ENCODE assay signal across 8 cellular contexts in the genomic region with DNA sequence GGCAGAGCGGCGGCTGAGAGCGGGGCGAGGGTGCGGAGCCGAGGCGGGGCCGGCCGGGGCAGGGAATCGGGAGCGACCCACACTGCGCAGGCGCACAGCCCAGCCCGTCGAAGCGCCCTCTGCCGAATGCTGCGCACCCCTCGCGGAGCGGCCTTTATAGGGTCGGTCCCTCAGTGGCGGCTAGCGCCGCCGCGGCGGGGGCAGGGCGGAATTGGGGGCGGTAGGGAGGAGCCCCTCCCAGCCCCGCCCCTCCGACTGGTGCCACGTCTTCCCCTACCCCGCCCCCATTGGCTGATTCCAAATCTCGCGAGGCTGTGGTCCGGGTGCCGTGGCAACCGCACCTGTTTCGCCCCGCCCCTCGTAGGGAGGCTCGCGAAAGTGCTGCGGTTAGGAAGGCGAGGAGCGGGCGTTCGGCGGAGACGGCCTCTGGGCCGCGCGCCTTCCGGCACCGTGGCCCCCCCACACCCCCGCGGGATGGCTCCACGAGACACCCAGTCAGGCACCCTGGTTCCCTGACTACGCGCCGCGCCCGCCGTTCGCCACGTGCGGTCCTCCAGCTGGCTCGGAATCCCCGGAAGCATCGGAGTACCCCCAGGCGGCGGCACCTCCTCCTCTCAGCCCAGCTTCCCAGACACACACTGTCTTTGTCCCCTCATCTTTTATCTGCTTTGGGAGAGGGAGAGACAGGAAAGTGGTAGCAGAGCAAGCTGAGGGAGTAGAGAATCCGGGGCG. TPM values are rescaled to one million over a fixed set of nuclear protein-coding genes. Genes with fewer than 3 reads are reported as not detected.
DNase-seq lines count a peak whose midpoint lies in the region; ATAC-seq and TF ChIP-seq lines count a peak whose summit lies in the region.

Gene EHD1, minus strand, starts transcription at position 128 of the 732 bp plus-strand sequence. CDS start 157 bp downstream, outside the sequence.

- H3K9ac ChIP-seq in BLaER1 (peak within 1 kb of the TSS; percentile 90), colonic mucosa (ENCODE audit: low read depth in 2 of 2, low read length in 2 of 2) (peak within 1 kb of the TSS; percentile 93 to 94)

- intact Hi-C loops in colonic mucosa (cut with DNase I), result no loop called here
- intact Hi-C loops in left colon (cut with DNase I, micrococcal nuclease), result no loop called here

- H3K27me3 ChIP-seq in BLaER1, result no peaks in the 10 kb centered on the region
- H3K27me3 ChIP-seq in colonic mucosa, result no peaks in the 10 kb centered on the region

- peak within 1 kb of the TSS; percentile 95 for H3K27ac ChIP-seq in BLaER1
- H3K27ac ChIP-seq in colonic mucosa, result peak within 1 kb of the TSS; percentile 88

- no peaks in the 10 kb centered on the region for H3K9me3 ChIP-seq in BLaER1
- no peaks in the 10 kb centered on the region for H3K9me3 ChIP-seq in colonic mucosa

- ATAC-seq in HG03460 (IDR thresholded peaks at IDR 0.05; ENCODE audit: unreplicated experiment) (peak; percentile 52), left colon (peak; percentile 80)

- peaks cover 10% of the 10 kb centered on the region; the same call in 1 of the 2 replicates for H3K36me3 ChIP-seq in BLaER1
- H3K36me3 ChIP-seq in colonic mucosa, result no peaks in the 10 kb centered on the region

- DNase-seq in GM19240 (ENCODE audit: insufficient read length, low spot score) (peak; percentile 92), NCI-H524 treated with DMSO at 0.1 percent for 48 hours (lab: John Stamatoyannopoulos, UW) (peak; percentile 69), colonic mucosa (peak; percentile 99), left colon (peak; percentile 98 to 99)
- DNase-seq in activated CD4-positive, alpha-beta T cell treated with anti-CD3 and anti-CD28 coated beads for 48 hours, result peak; percentile 100
- peak; percentile 99 for DNase-seq in stimulated activated CD4-positive, alpha-beta T cell treated with anti-CD3 and anti-CD28 coated beads, Interleukin-1b, Interleukin-23, amount 100 ng/mL, for 48 hours

- H3K4me3 ChIP-seq in BLaER1 (peak within 1 kb of the TSS; percentile 95), colonic mucosa (peak within 1 kb of the TSS; percentile 94)

- TF ChIP-seq CTCF in colonic mucosa (IDR thresholded peaks at IDR 0.05), result no peak

- H3K4me2 ChIP-seq in BLaER1, result peak within 1 kb of the TSS; percentile 99

- H3K4me1 ChIP-seq in BLaER1, result peaks cover 82% of the 10 kb centered on the region
- H3K4me1 ChIP-seq in colonic mucosa, result peaks cover 18% of the 10 kb centered on the region

- H4K20me1 ChIP-seq in BLaER1, result peaks cover 44% of the 10 kb centered on the region

RNA-seq across cellular contexts. Expression of gene EHD1, which starts in this region (rescaled TPM):
- total RNA-seq in colonic mucosa (10 to 100 TPM; 66.5 to 72.3 TPM), left colon (10 to 100 TPM; 76.1 to 91.5 TPM)

Comparison
In these comparisons a context has a peak if more than half of its experiments do, and no peak if none do; other contexts are left out.
1. Peak in every context shown above with its lines: DNase-seq, ATAC-seq, H3K4me3 ChIP-seq and H3K27ac ChIP-seq.